ENCODE assay signal across 11 cellular contexts in genomic region chr17:65536573-65537342, GRCh38.
"Had no signal": no experiment of that assay in that cellular context is flagged by ENCODE, and none has a peak within 500 bp of the region (broad histone marks: within the 10 kb centered on the region; RNA-seq: fewer than 3 reads in every experiment).

No MANE protein-coding gene starts in this region.

- H3K27me3 Mint-ChIP-seq: activated naive CD8-positive, alpha-beta T cell treated with anti-CD3 and anti-CD28 coated beads, Interleukin-2, amount 50 U/mL, for 24 hours had no signal

- H3K27ac ChIP-seq: cardiac muscle cell, heart left ventricle, lower lobe of right lung, right lobe of liver, thyroid gland had no signal

- ATAC-seq: activated naive CD8-positive, alpha-beta T cell treated with anti-CD3 and anti-CD28 coated beads, Interleukin-2, amount 50 U/mL, for 24 hours; esophagus mucosa; left cardiac atrium had no signal

- H3K9me3 Mint-ChIP-seq: activated naive CD8-positive, alpha-beta T cell treated with anti-CD3 and anti-CD28 coated beads, Interleukin-2, amount 50 U/mL, for 24 hours had no signal

- H3K27me3 ChIP-seq: cardiac muscle cell, heart left ventricle, right lobe of liver, thyroid gland had no signal

- DNase-seq: activated CD4-positive, alpha-beta T cell treated with anti-CD3 and anti-CD28 coated beads, Interleukin-2, amount 50 U/mL, for 1 hour; activated naive CD4-positive, alpha-beta T cell; activated naive CD8-positive, alpha-beta T cell treated with anti-CD3 and anti-CD28 coated beads, Interleukin-2, amount 50 U/mL, for 24 hours; foreskin melanocyte; left cardiac atrium; lower lobe of right lung; thyroid gland had no signal

- H3K9me3 ChIP-seq: heart left ventricle, lower lobe of right lung, right lobe of liver, thyroid gland had no signal

- H3K27ac Mint-ChIP-seq: activated naive CD8-positive, alpha-beta T cell treated with anti-CD3 and anti-CD28 coated beads, Interleukin-2, amount 50 U/mL, for 24 hours had no signal

- H3K4me3 ChIP-seq: cardiac muscle cell, heart left ventricle, lower lobe of right lung, right lobe of liver, thyroid gland had no signal

- H3K4me3 Mint-ChIP-seq: activated naive CD8-positive, alpha-beta T cell treated with anti-CD3 and anti-CD28 coated beads, Interleukin-2, amount 50 U/mL, for 24 hours had no signal

- H3K36me3 ChIP-seq: right lobe of liver had no signal
